21 cellular contexts compared by ENCODE assay signal in genomic region chr17:4892063-4892410, GRCh38. TPM values are rescaled to one million over a fixed set of nuclear protein-coding genes. Genes with fewer than 3 reads are reported as not detected.
DNase-seq lines count a peak whose midpoint lies in the region; ATAC-seq and TF ChIP-seq lines count a peak whose summit lies in the region.
"Had no signal": no experiment of that assay in that cellular context is flagged by ENCODE, and none has a peak within 500 bp of the region (broad histone marks: within the 10 kb centered on the region; RNA-seq: fewer than 3 reads in every experiment).

No MANE protein-coding gene starts in this region.

- H3K9me3 ChIP-seq in OCI-LY3 (ENCODE audit: insufficient read depth, low read length) (no peaks in the 10 kb centered on the region), adrenal gland (replicated peaks in 1 of 3) (no peaks in the 10 kb centered on the region)
- H3K9me3 ChIP-seq: HAP-1 had no signal

- TF ChIP-seq CTCF in OCI-LY3 (IDR thresholded peaks at IDR 0.05; ENCODE audit: low read depth, low read length) (no peak), adrenal gland (IDR thresholded peaks at IDR 0.05) (no peak), natural killer cell (IDR thresholded peaks at IDR 0.05) (no peak)

- no peak for ATAC-seq in central memory CD8-positive, alpha-beta T cell (replicated peaks; ENCODE audit: extremely low read depth, poor library complexity, severe bottlenecking)
- no peak for ATAC-seq in natural killer cell
- ATAC-seq: GM23338 had no signal

- H3K9ac ChIP-seq in OCI-LY3 (ENCODE audit: low read length), result peak overlapping the region; percentile 10; the same call in 1 of the 2 replicates

- H4K20me1 ChIP-seq in OCI-LY3 (ENCODE audit: insufficient read depth, low read length), result no peaks in the 10 kb centered on the region

- H2AFZ ChIP-seq in OCI-LY3 (ENCODE audit: low read depth, low read length), result no peak overlapping the region
- H2AFZ ChIP-seq: GM23338 had no signal

- H3K36me3 ChIP-seq in OCI-LY3 (replicated peaks; ENCODE audit: low read depth, low read length) (peaks cover 7% of the 10 kb centered on the region), adrenal gland (replicated peaks in 1 of 2) (peaks cover 0 to 91% of the 10 kb centered on the region in 2 donors), H7 (replicated peaks; ENCODE audit: control insufficient read depth, insufficient read depth, low read length) (peaks cover 32% of the 10 kb centered on the region)

- TF ChIP-seq POLR2A in adrenal gland (IDR thresholded peaks at IDR 0.05), result no peak

- H3K9me3 Mint-ChIP-seq in central memory CD8-positive, alpha-beta T cell, result no peaks in the 10 kb centered on the region
- no peaks in the 10 kb centered on the region for H3K9me3 Mint-ChIP-seq in natural killer cell
- H3K9me3 Mint-ChIP-seq: CD4-positive, alpha-beta memory T cell; GM23338; HFFc6 had no signal

- H3K27ac Mint-ChIP-seq in central memory CD8-positive, alpha-beta T cell (ENCODE audit: low read depth), result peak overlapping the region; percentile 46
- H3K27ac Mint-ChIP-seq in natural killer cell, result no peak overlapping the region
- H3K27ac Mint-ChIP-seq: GM23338, HFFc6 had no signal

- H3K4me3 ChIP-seq in OCI-LY3 (ENCODE audit: low read length) (no peak overlapping the region; the same call in 1 of the 2 replicates), adrenal gland (no peak overlapping the region), H7 (ENCODE audit: insufficient read depth, low read depth, low read length) (no peak overlapping the region)
- H3K4me3 ChIP-seq: GM23338, HAP-1 had no signal

- WGBS in adrenal gland, 4 donors, result 88 to 93% (median 90%) methylated on average over 9 to 15 of the region's 15 CpGs

- peak overlapping the region; percentile 53; the same call in 1 of the 2 replicates for H3K4me2 ChIP-seq in OCI-LY3 (ENCODE audit: low read length)
- H3K4me2 ChIP-seq: GM23338 had no signal

- H3K4me1 ChIP-seq in OCI-LY3 (ENCODE audit: low read length), result peaks cover 14% of the 10 kb centered on the region
- H3K4me1 ChIP-seq in adrenal gland (replicated peaks in 1 of 2), result no peaks in the 10 kb centered on the region
- H3K4me1 ChIP-seq: HAP-1 had no signal

- H3K27me3 ChIP-seq in OCI-LY3 (ENCODE audit: low read depth, low read length), result no peaks in the 10 kb centered on the region
- H3K27me3 ChIP-seq in adrenal gland, result no peaks in the 10 kb centered on the region
- no peaks in the 10 kb centered on the region for H3K27me3 ChIP-seq in H7 (ENCODE audit: control insufficient read depth, insufficient read depth, low read length)

- intact Hi-C loops in adrenal gland (cut with DNase I) (loop anchor here in 1 of 2 donors (5.0 kb wide), 1 partner anchor 175 kb away; no protein-coding TSS in a partner anchor), natural killer cell (cut with micrococcal nuclease) (no loop called here)

- no peak overlapping the region for H3K4me3 Mint-ChIP-seq in central memory CD8-positive, alpha-beta T cell
- H3K4me3 Mint-ChIP-seq in natural killer cell, result no peak overlapping the region
- H3K4me3 Mint-ChIP-seq: CD4-positive, alpha-beta memory T cell; GM23338; HFFc6 had no signal

- H3K4me1 Mint-ChIP-seq in central memory CD8-positive, alpha-beta T cell, result peaks cover 6% of the 10 kb centered on the region
- peaks cover 0 to 5% of the 10 kb centered on the region in 2 donors for H3K4me1 Mint-ChIP-seq in natural killer cell

- H3K36me3 Mint-ChIP-seq in central memory CD8-positive, alpha-beta T cell (ENCODE audit: insufficient read depth), result peaks cover 12% of the 10 kb centered on the region
- no peaks in the 10 kb centered on the region for H3K36me3 Mint-ChIP-seq in natural killer cell

- H3K27ac ChIP-seq in OCI-LY3 (ENCODE audit: low read length) (peak overlapping the region; percentile 11; the same call in 1 of the 2 replicates), adrenal gland (no peak overlapping the region)

- no peaks in the 10 kb centered on the region for H3K79me2 ChIP-seq in OCI-LY3 (ENCODE audit: low read length)

- H3K27me3 Mint-ChIP-seq in central memory CD8-positive, alpha-beta T cell, result no peaks in the 10 kb centered on the region
- H3K27me3 Mint-ChIP-seq in natural killer cell (ENCODE audit: low read depth in 2 of 2), result no peaks in the 10 kb centered on the region
- H3K27me3 Mint-ChIP-seq: CD4-positive, alpha-beta memory T cell had no signal

- no peak for DNase-seq in central memory CD8-positive, alpha-beta T cell (ENCODE audit: low spot score in 2 of 2)
- peak; percentile 50 for DNase-seq in islet precursor cell
- no peak for DNase-seq in adrenal gland
- no peak for DNase-seq in natural killer cell
- DNase-seq in H7, result no peak
- DNase-seq: C1 segment of cervical spinal cord; Calu3; CD4-positive, alpha-beta memory T cell; COR-L47; DMS53; DMS79 treated with DMSO at 0.1 percent for 48 hours; GF-D8; HFFc6 had no signal

RNA-seq across cellular contexts. Expression of gene C17orf107, which starts 7.3 kb away (rescaled TPM):
- total RNA-seq in adrenal gland (1 to 10 TPM in 4 of 8 donors, under 1 TPM in 4; 0.71 to 3.4 (median 1.2) TPM), natural killer cell (10 to 100 TPM; 24.4 to 30.2 (median 27.5) TPM)
- polyA plus RNA-seq in adrenal gland, result 1 to 10 TPM in 1 of 3 donors, under 1 TPM in 2; 0.42 to 1.1 (median 0.47) TPM
- total RNA-seq in H7 (2014; rRNA removed; shearing (Covaris generic)), result 7.6 and 7.8 TPM in 2 replicates
- total RNA-seq: G401 had no signal

RNA-seq across cellular contexts. Expression of gene CHRNE, which starts 10.9 kb away (rescaled TPM):
- total RNA-seq in adrenal gland (1 to 10 TPM in 1 of 8 donors, under 1 TPM in 5, not detected in 2; 0.30 to 2.4 (median 0.48) TPM), natural killer cell (10 to 100 TPM; 11.8 to 17.9 (median 11.8) TPM)
- polyA plus RNA-seq in adrenal gland, result under 1 TPM; 0.33 to 0.91 (median 0.56) TPM
- 0.67 and 0.69 TPM in 2 replicates for total RNA-seq in H7 (2014; rRNA removed; shearing (Covaris generic))
- total RNA-seq: A172, G401 had no signal

RNA-seq across cellular contexts. Expression of gene GP1BA, which starts 40.0 kb away (rescaled TPM):
- total RNA-seq in adrenal gland (under 1 TPM in 1 of 8 donors, not detected in 7; 0.08 TPM), natural killer cell (1 to 10 TPM in 2 of 3 donors, under 1 TPM in 1; 0.25 to 4.3 (median 2.2) TPM)
- not detected for polyA plus RNA-seq in adrenal gland
- not detected in 2 replicates for total RNA-seq in H7 (2014; rRNA removed; shearing (Covaris generic))
- total RNA-seq: A172; A673; Calu3; CD4-positive, alpha-beta memory T cell; G401; GM23338; H4; HFFc6 had no signal
- polyA plus RNA-seq: BJ; CD4-positive, alpha-beta memory T cell had no signal

RNA-seq across cellular contexts. Expression of gene SLC25A11, which starts 47.8 kb away (rescaled TPM):
- total RNA-seq in adrenal gland (10 to 100 TPM; 65.3 to 77.7 (median 68.5) TPM), natural killer cell (10 to 100 TPM; 34.7 to 47.5 (median 42.5) TPM)
- polyA plus RNA-seq in adrenal gland, result 10 to 100 TPM; 37.8 to 57.1 (median 40.3) TPM
- 143 and 169 TPM in 2 replicates for total RNA-seq in H7 (2014; rRNA removed; shearing (Covaris generic))

RNA-seq across cellular contexts. Expression of gene RNF167, which starts 48.0 kb away (rescaled TPM):
- 100 to 1,000 TPM in 4 of 8 donors, 10 to 100 TPM in 4; 46.7 to 130 (median 94.5) TPM for total RNA-seq in adrenal gland
- polyA plus RNA-seq in adrenal gland, result 100 to 1,000 TPM; 134 to 252 (median 240) TPM
- total RNA-seq in natural killer cell, result 100 to 1,000 TPM; 149 to 189 (median 177) TPM
- 67.0 and 87.6 TPM in 2 replicates for total RNA-seq in H7 (2014; rRNA removed; shearing (Covaris generic))
